ENCODE assay signal across 24 cellular contexts in genomic region chr6:3804981-3805380, GRCh38. TPM values are rescaled to one million over a fixed set of nuclear protein-coding genes. Genes with fewer than 3 reads are reported as not detected.
DNase-seq lines count a peak whose midpoint lies in the region; ATAC-seq and TF ChIP-seq lines count a peak whose summit lies in the region.
"Had no signal": no experiment of that assay in that cellular context is flagged by ENCODE, and none has a peak within 500 bp of the region (broad histone marks: within the 10 kb centered on the region; RNA-seq: fewer than 3 reads in every experiment).

No MANE protein-coding gene starts in this region.

- no peak for ATAC-seq in upper lobe of right lung

- CTCF ChIA-PET in MCF 10A (lab: Yijun Ruan, JAX), result interaction anchor here (0.6 to 1.1 kb wide), 2 partner anchors 57 to 128 kb away, joined by 3 read pairs; no protein-coding TSS in a partner anchor

- H3K23ac ChIP-seq in mesenchymal stem cell (ENCODE audit: low read length in 2 of 2), result no peak overlapping the region

- H3K36me3 ChIP-seq in breast epithelium (no peaks in the 10 kb centered on the region), mesenchymal stem cell (ENCODE audit: control insufficient read depth in 1 of 2, insufficient read depth in 2 of 2, low read depth in 1 of 2, low read length in 2 of 2) (no peaks in the 10 kb centered on the region), upper lobe of right lung (no peaks in the 10 kb centered on the region), WERI-Rb-1 (no peaks in the 10 kb centered on the region)
- H3K36me3 ChIP-seq: left ventricle myocardium inferior, uterus had no signal

- WGBS in mesenchymal stem cell, result 100% methylated on average over 2 of the region's 3 CpGs

- H3K4me1 Mint-ChIP-seq in MCF 10A (ENCODE audit: insufficient read depth, unreplicated experiment), result peaks cover 35% of the 10 kb centered on the region
- peaks cover 79% of the 10 kb centered on the region for H3K4me1 Mint-ChIP-seq in chondrocyte (ENCODE audit: low read depth)
- H3K4me1 Mint-ChIP-seq in type B pancreatic cell (ENCODE audit: unreplicated experiment), result peaks cover 34% of the 10 kb centered on the region

- no peak overlapping the region for H2AFZ ChIP-seq in mesenchymal stem cell (ENCODE audit: low read depth, low read length)

- H3K27ac ChIP-seq in breast epithelium (no peak overlapping the region), mesenchymal stem cell (ENCODE audit: low read length, poor library complexity, severe bottlenecking) (no peak overlapping the region), upper lobe of right lung (no peak overlapping the region), WERI-Rb-1 (no peak overlapping the region)
- H3K27ac ChIP-seq: HL-60 had no signal

- no peak overlapping the region for H3K9ac ChIP-seq in mesenchymal stem cell (ENCODE audit: low read length)

- H3K27me3 Mint-ChIP-seq in MCF 10A (ENCODE audit: insufficient read depth, unreplicated experiment) (no peaks in the 10 kb centered on the region), chondrocyte (ENCODE audit: low read depth) (no peaks in the 10 kb centered on the region), type B pancreatic cell (no peaks in the 10 kb centered on the region)
- H3K27me3 Mint-ChIP-seq: B cell had no signal

- no peak overlapping the region for H3K14ac ChIP-seq in mesenchymal stem cell (ENCODE audit: low read length in 2 of 2)

- peak overlapping the region; percentile 30 for H2BK15ac ChIP-seq in mesenchymal stem cell (ENCODE audit: low read depth, poor library complexity, severe bottlenecking)

- peak overlapping the region in 1 of 2 experiments; percentile 79 for H2BK12ac ChIP-seq in mesenchymal stem cell (ENCODE audit: low read length in 2 of 2)

- TF ChIP-seq POLR2A in breast epithelium (IDR thresholded peaks at IDR 0.05), result no peak

- peak overlapping the region; percentile 15 for H2BK5ac ChIP-seq in mesenchymal stem cell (ENCODE audit: low read depth, low read length, poor library complexity, severe bottlenecking)

- TF ChIP-seq CTCF in MCF 10A (IDR thresholded peaks at IDR 0.05; ENCODE audit: unreplicated experiment), result no peak
- TF ChIP-seq CTCF in breast epithelium (IDR thresholded peaks at IDR 0.05), result no peak
- no peak for TF ChIP-seq CTCF in chondrocyte (IDR thresholded peaks at IDR 0.05)
- TF ChIP-seq CTCF in type B pancreatic cell (conservative IDR thresholded peaks at IDR 0.05), result no peak
- TF ChIP-seq CTCF in upper lobe of right lung (IDR thresholded peaks at IDR 0.05), result no peak
- TF ChIP-seq CTCF in WERI-Rb-1 (IDR thresholded peaks at IDR 0.05; ENCODE audit: low read depth, low read length), result no peak

- DNase-seq in MCF 10A (ENCODE audit: unreplicated experiment), result no peak
- no peak for DNase-seq in breast epithelium (ENCODE audit: low spot score in 2 of 2)
- no peak for DNase-seq in chondrocyte (ENCODE audit: low spot score)
- DNase-seq in mesenchymal stem cell, result no peak
- no peak for DNase-seq in type B pancreatic cell (ENCODE audit: extremely low spot score, unreplicated experiment)
- DNase-seq in upper lobe of right lung, result no peak
- DNase-seq in stimulated activated CD4-positive, alpha-beta T cell treated with anti-CD3 and anti-CD28 coated beads, Interleukin-12 subunit alpha, Interleukin-12 subunit beta, amount 100 ng/mL, for 4 hours, result no peak
- no peak for DNase-seq in WERI-Rb-1
- DNase-seq: 8988T; activated CD4-positive, alpha-beta T cell treated with anti-CD3 and anti-CD28 coated beads, Interleukin-2, amount 50 U/mL, for 1 hour; activated CD8-positive, alpha-beta memory T cell treated with anti-CD3 and anti-CD28 coated beads, Interleukin-2, amount 50 U/mL, for 48 hours; activated naive CD4-positive, alpha-beta T cell; amygdala; central memory CD4-positive, alpha-beta T cell; COR-L47; head of caudate nucleus; left ventricle myocardium inferior; NCI-H1694; NCI-H69; stimulated activated CD4-positive, alpha-beta T cell treated with anti-CD3 and anti-CD28 coated beads, Interleukin-4, amount 100 ng/mL, for 4 hours; uterus had no signal

- H3K9me3 ChIP-seq in breast epithelium, result no peaks in the 10 kb centered on the region
- H3K9me3 ChIP-seq in mesenchymal stem cell (ENCODE audit: control insufficient read depth, low read length), result no peaks in the 10 kb centered on the region
- no peaks in the 10 kb centered on the region for H3K9me3 ChIP-seq in upper lobe of right lung
- no peaks in the 10 kb centered on the region for H3K9me3 ChIP-seq in WERI-Rb-1 (ENCODE audit: severe bottlenecking)
- H3K9me3 ChIP-seq: left ventricle myocardium inferior, uterus had no signal

- BruUV-seq in MCF 10A (replicated peaks; lab: Mats Ljungman, UMichigan), result no TSS peak

- H3K4me1 ChIP-seq in breast epithelium, result no peaks in the 10 kb centered on the region
- H3K4me1 ChIP-seq in mesenchymal stem cell (ENCODE audit: control insufficient read depth, insufficient read depth, low read depth, low read length), result peaks cover 21% of the 10 kb centered on the region
- H3K4me1 ChIP-seq in upper lobe of right lung, result peaks cover 19% of the 10 kb centered on the region
- H3K4me1 ChIP-seq: uterus had no signal

- intact Hi-C loops in MCF 10A (cut with micrococcal nuclease) (loop anchor here (1.0 to 5.0 kb wide), 2 partner anchors 38 to 55 kb away; no protein-coding TSS in a partner anchor), breast epithelium (cut with DNase I; ENCODE audit: low total_unique reads) (no loop called here), upper lobe of right lung (cut with DNase I) (no loop called here)

- H2BK120ac ChIP-seq in mesenchymal stem cell (ENCODE audit: low read depth, low read length), result no peak overlapping the region

- H2AK5ac ChIP-seq in mesenchymal stem cell (ENCODE audit: low read length, severe bottlenecking), result peak overlapping the region; percentile 15

- H3K27me3 ChIP-seq in breast epithelium, result no peaks in the 10 kb centered on the region
- no peaks in the 10 kb centered on the region for H3K27me3 ChIP-seq in mesenchymal stem cell (ENCODE audit: control insufficient read depth in 1 of 2, insufficient read depth in 1 of 2, low read length in 2 of 2)
- H3K27me3 ChIP-seq in upper lobe of right lung, result no peaks in the 10 kb centered on the region
- no peaks in the 10 kb centered on the region for H3K27me3 ChIP-seq in WERI-Rb-1 (ENCODE audit: insufficient read depth, low read depth, severe bottlenecking)
- H3K27me3 ChIP-seq: uterus had no signal

- H3K27ac Mint-ChIP-seq in MCF 10A (ENCODE audit: low read depth, unreplicated experiment) (peak overlapping the region; percentile 96), chondrocyte (ENCODE audit: unreplicated experiment) (peak overlapping the region; percentile 98), type B pancreatic cell (peak overlapping the region; percentile 51)
- H3K27ac Mint-ChIP-seq: B cell had no signal

- no peak overlapping the region for H3K18ac ChIP-seq in mesenchymal stem cell (ENCODE audit: low read depth in 1 of 2, low read length in 2 of 2)

- H4K91ac ChIP-seq in mesenchymal stem cell (ENCODE audit: low read length), result no peak overlapping the region

- POLR2A ChIA-PET in MCF 10A (lab: Yijun Ruan, JAX), result interaction anchor here (0.7 to 2.6 kb wide), 8 partner anchors 22 to 214 kb away, joined by 3 to 22 read pairs (median 6); partner anchors contain the start of gene FAM50B

- H3K4me3 Mint-ChIP-seq in MCF 10A (ENCODE audit: unreplicated experiment) (no peak overlapping the region), chondrocyte (ENCODE audit: unreplicated experiment) (no peak overlapping the region), type B pancreatic cell (no peak overlapping the region)
- H3K4me3 Mint-ChIP-seq: B cell, neural crest cell had no signal

- H3K9me3 Mint-ChIP-seq in MCF 10A (ENCODE audit: unreplicated experiment), result no peaks in the 10 kb centered on the region
- H3K9me3 Mint-ChIP-seq in chondrocyte (ENCODE audit: low read depth), result peaks cover 3% of the 10 kb centered on the region
- peaks cover 8% of the 10 kb centered on the region for H3K9me3 Mint-ChIP-seq in type B pancreatic cell
- H3K9me3 Mint-ChIP-seq: neural crest cell had no signal

- H3K4me3 ChIP-seq in breast epithelium, result no peak overlapping the region
- H3K4me3 ChIP-seq in mesenchymal stem cell (ENCODE audit: insufficient read depth in 1 of 2, low read depth in 1 of 2, low read length in 2 of 2), result no peak overlapping the region
- no peak overlapping the region for H3K4me3 ChIP-seq in upper lobe of right lung
- H3K4me3 ChIP-seq in WERI-Rb-1 (ENCODE audit: low read depth, low read length), result no peak overlapping the region
- H3K4me3 ChIP-seq: left ventricle myocardium inferior, uterus had no signal

- H3K4ac ChIP-seq in mesenchymal stem cell (ENCODE audit: low read depth in 1 of 2, low read length in 2 of 2), result no peak overlapping the region

- H3K36me3 Mint-ChIP-seq in MCF 10A (ENCODE audit: insufficient read depth, unreplicated experiment), result no peaks in the 10 kb centered on the region
- no peaks in the 10 kb centered on the region for H3K36me3 Mint-ChIP-seq in chondrocyte (ENCODE audit: low read depth)
- H3K36me3 Mint-ChIP-seq in type B pancreatic cell, result peaks cover 4% of the 10 kb centered on the region

- no peak overlapping the region for H4K8ac ChIP-seq in mesenchymal stem cell (ENCODE audit: low read length)

- no peaks in the 10 kb centered on the region for H3K79me1 ChIP-seq in mesenchymal stem cell (replicated peaks; ENCODE audit: low read length, poor library complexity, severe bottlenecking)

- no peak overlapping the region for H3K4me2 ChIP-seq in mesenchymal stem cell (ENCODE audit: low read length, poor library complexity, severe bottlenecking)

RNA-seq across cellular contexts. Expression of gene FAM50B, which starts 44.2 kb away (rescaled TPM):
- total RNA-seq in MCF 10A (2022) (4.0 and 4.3 TPM in 2 replicates), breast epithelium (10 to 100 TPM in 1 of 3 donors, 1 to 10 TPM in 2; 8.8 to 17.0 (median 9.3) TPM), chondrocyte (1.0 to 1.8 TPM (median 1.6 TPM) in 3 replicates), type B pancreatic cell (ENCODE audit: low replicate concordance) (1.8 and 7.3 TPM in 2 replicates), upper lobe of right lung (13.1 TPM)
- polyA plus RNA-seq in mesenchymal stem cell (2013, experiment 1 of 2), result 2.1 TPM
- 2.1 TPM for polyA plus RNA-seq in mesenchymal stem cell (2013, experiment 2 of 2)

RNA-seq across cellular contexts. Expression of gene PXDC1, which starts 53.5 kb away (rescaled TPM):
- total RNA-seq in MCF 10A (2022) (48.1 and 51.4 TPM in 2 replicates), breast epithelium (100 to 1,000 TPM in 1 of 3 donors, 10 to 100 TPM in 2; 86.2 to 122 (median 88.0) TPM), chondrocyte (191 to 231 TPM (median 222 TPM) in 3 replicates), type B pancreatic cell (ENCODE audit: low replicate concordance) (23.6 and 57.2 TPM in 2 replicates), upper lobe of right lung (70.8 TPM)
- polyA plus RNA-seq in mesenchymal stem cell (2013, experiment 1 of 2), result 40.5 TPM
- polyA plus RNA-seq in mesenchymal stem cell (2013, experiment 2 of 2), result 41.6 TPM
